12 cellular contexts compared by ENCODE assay signal in the genomic region with DNA sequence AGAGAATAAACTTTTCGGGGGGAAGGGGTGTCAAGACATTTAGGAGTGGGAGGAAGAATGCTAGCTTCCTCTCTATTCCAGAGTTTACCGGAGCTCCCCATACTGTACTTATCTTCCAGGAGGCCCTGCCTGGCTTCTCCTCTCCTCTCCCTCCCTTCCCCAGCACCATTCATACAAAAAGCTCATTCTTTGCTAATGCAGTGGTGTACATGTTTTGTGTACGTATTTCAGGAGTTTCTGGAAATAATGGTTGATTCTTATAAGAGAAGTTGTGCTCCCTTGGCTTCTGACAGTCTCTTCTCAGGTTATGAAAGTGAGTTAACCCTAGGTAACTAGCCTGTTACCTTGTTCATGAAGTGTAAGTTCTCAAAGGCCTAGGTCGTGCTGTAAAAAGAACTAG. TPM values are rescaled to one million over a fixed set of nuclear protein-coding genes. Genes with fewer than 3 reads are reported as not detected.
"Had no signal": no experiment of that assay in that cellular context is flagged by ENCODE, and none has a peak within 500 bp of the region (broad histone marks: within the 10 kb centered on the region; RNA-seq: fewer than 3 reads in every experiment).

No MANE protein-coding gene starts in this region.

- DNase-seq: activated CD4-positive, alpha-beta T cell treated with anti-CD3 and anti-CD28 coated beads, Interleukin-2, amount 10 ng/mL, durations not matched to agents 7 days and 5 days; activated naive CD8-positive, alpha-beta T cell treated with anti-CD3 and anti-CD28 coated beads, Interleukin-2, amount 50 U/mL, for 24 hours; activated T-cell treated with anti-CD3 and anti-CD28 coated beads, Interleukin-2, amount 50 U/mL, for 48 hours; effector memory CD4-positive, alpha-beta T cell; naive thymus-derived CD4-positive, alpha-beta T cell; right lobe of liver; stimulated activated naive B cell treated with anti-CD40 and anti-IgM and Interleukin-4, amounts not matched to agents 10 μg/mL and 1 μg/mL and 100 μg/mL, for 72 hours; T-cell; testis had no signal

- H3K27me3 Mint-ChIP-seq: activated CD4-positive, alpha-beta T cell treated with anti-CD3 and anti-CD28 coated beads, Interleukin-2, amount 10 ng/mL, durations not matched to agents 7 days and 5 days; activated naive CD8-positive, alpha-beta T cell treated with anti-CD3 and anti-CD28 coated beads, Interleukin-2, amount 50 U/mL, for 24 hours; naive thymus-derived CD4-positive, alpha-beta T cell; progenitor cell of endocrine pancreas; stimulated activated naive B cell treated with anti-CD40 and anti-IgM and Interleukin-4, amounts not matched to agents 10 μg/mL and 1 μg/mL and 100 μg/mL, for 72 hours; T-cell had no signal

- H3K27ac ChIP-seq: epithelial cell of prostate, right lobe of liver had no signal

- H3K4me1 ChIP-seq: right lobe of liver had no signal

- H3K4me3 ChIP-seq: right lobe of liver, testis had no signal

- H3K27me3 ChIP-seq: right lobe of liver, testis had no signal

- H3K4me3 Mint-ChIP-seq: activated CD4-positive, alpha-beta T cell treated with anti-CD3 and anti-CD28 coated beads, Interleukin-2, amount 10 ng/mL, durations not matched to agents 7 days and 5 days; activated naive CD8-positive, alpha-beta T cell treated with anti-CD3 and anti-CD28 coated beads, Interleukin-2, amount 50 U/mL, for 24 hours; naive thymus-derived CD4-positive, alpha-beta T cell; stimulated activated naive B cell treated with anti-CD40 and anti-IgM and Interleukin-4, amounts not matched to agents 10 μg/mL and 1 μg/mL and 100 μg/mL, for 72 hours; T-cell had no signal

- H3K27ac Mint-ChIP-seq: activated CD4-positive, alpha-beta T cell treated with anti-CD3 and anti-CD28 coated beads, Interleukin-2, amount 10 ng/mL, durations not matched to agents 7 days and 5 days; progenitor cell of endocrine pancreas; T-cell had no signal

- H3K9me3 ChIP-seq: right lobe of liver, testis had no signal

- ATAC-seq: activated naive CD8-positive, alpha-beta T cell treated with anti-CD3 and anti-CD28 coated beads, Interleukin-2, amount 50 U/mL, for 24 hours; naive thymus-derived CD4-positive, alpha-beta T cell; right lobe of liver; stimulated activated naive B cell treated with anti-CD40 and anti-IgM and Interleukin-4, amounts not matched to agents 10 μg/mL and 1 μg/mL and 100 μg/mL, for 72 hours; T-cell had no signal

- H3K9me3 Mint-ChIP-seq: activated CD4-positive, alpha-beta T cell treated with anti-CD3 and anti-CD28 coated beads, Interleukin-2, amount 10 ng/mL, durations not matched to agents 7 days and 5 days; activated naive CD8-positive, alpha-beta T cell treated with anti-CD3 and anti-CD28 coated beads, Interleukin-2, amount 50 U/mL, for 24 hours; naive thymus-derived CD4-positive, alpha-beta T cell; stimulated activated naive B cell treated with anti-CD40 and anti-IgM and Interleukin-4, amounts not matched to agents 10 μg/mL and 1 μg/mL and 100 μg/mL, for 72 hours; T-cell had no signal

RNA-seq across cellular contexts. Expression of a gene that starts 13.5 kb away (rescaled TPM):
- total RNA-seq: kidney epithelial cell, progenitor cell of endocrine pancreas had no signal
